16 cellular contexts compared by ENCODE assay signal in the genomic region with DNA sequence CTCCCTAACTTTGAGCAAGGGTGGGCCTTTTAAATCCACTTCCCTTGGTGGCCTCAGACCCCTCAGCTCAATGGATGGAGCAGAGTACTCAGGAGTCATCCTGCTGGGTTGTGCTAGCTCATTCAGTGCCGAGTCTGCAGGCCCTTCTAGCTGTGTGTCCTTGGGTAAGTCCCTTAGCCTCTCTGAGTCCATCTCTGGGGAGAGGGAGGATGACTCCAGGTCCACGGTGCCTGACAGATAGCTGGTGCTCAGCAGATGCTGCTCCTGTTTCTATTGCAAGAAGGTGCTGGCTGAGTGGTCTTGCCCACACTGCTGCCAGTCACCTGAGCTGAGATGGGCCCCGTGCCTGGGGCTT. TPM values are rescaled to one million over a fixed set of nuclear protein-coding genes. Genes with fewer than 3 reads are reported as not detected.
DNase-seq lines count a peak whose midpoint lies in the region; ATAC-seq and TF ChIP-seq lines count a peak whose summit lies in the region.
"Had no signal": no experiment of that assay in that cellular context is flagged by ENCODE, and none has a peak within 500 bp of the region (broad histone marks: within the 10 kb centered on the region; RNA-seq: fewer than 3 reads in every experiment).

No MANE protein-coding gene starts in this region.

- peak overlapping the region; percentile 59 for H3K27ac ChIP-seq in CD4-positive, alpha-beta T cell (ENCODE audit: low read depth, low read length)
- H3K27ac ChIP-seq in CD8-positive, alpha-beta memory T cell (ENCODE audit: low read depth, low read length), result no peak overlapping the region
- H3K27ac ChIP-seq in dorsolateral prefrontal cortex (peak overlapping the region in 34 of 59 donors; percentile 1 to 99 (median 63)), psoas muscle (peak overlapping the region; percentile 53), suprapubic skin (no peak overlapping the region)
- H3K27ac ChIP-seq: GM23248 had no signal

- H3K36me3 ChIP-seq in CD8-positive, alpha-beta memory T cell (ENCODE audit: insufficient read depth, low read length), result peaks cover 32% of the 10 kb centered on the region
- peaks cover 0 to 32% of the 10 kb centered on the region in 2 donors for H3K36me3 ChIP-seq in psoas muscle (ENCODE audit: insufficient read depth in 1 of 2, low read depth in 1 of 2)
- peaks cover 11% of the 10 kb centered on the region for H3K36me3 ChIP-seq in suprapubic skin

- no peak for TF ChIP-seq CTCF in CD4-positive, alpha-beta T cell (IDR thresholded peaks at IDR 0.05)
- TF ChIP-seq CTCF in dorsolateral prefrontal cortex (IDR thresholded peaks at IDR 0.05 in 54 of 56, conservative IDR thresholded peaks at IDR 0.05 in 2 of 56; ENCODE audit: low read depth in 1 of 56, partially characterized antibody in 56 of 56), result no peak
- no peak for TF ChIP-seq CTCF in psoas muscle (IDR thresholded peaks at IDR 0.05)
- no peak for TF ChIP-seq CTCF in suprapubic skin (IDR thresholded peaks at IDR 0.05)

- POLR2A ChIA-PET in CD4-positive, alpha-beta T cell (lab: Charles Lee), result interaction anchor here (0.5 to 5.0 kb wide), 8 partner anchors 10 to 1886 kb away, joined by 3 to 46 read pairs (median 4); a partner anchor contains a TSS
- POLR2A ChIA-PET in CD8-positive, alpha-beta memory T cell (lab: Charles Lee), result interaction anchor here (0.9 kb wide), 1 partner anchor 26 kb away, joined by 3 read pairs; no protein-coding TSS in a partner anchor

- WGBS in psoas muscle, 3 donors, result 60 to 89% (median 67%) methylated on average over 3 of the region's 3 CpGs
- 89% methylated on average over 1 of the region's 3 CpGs for WGBS in suprapubic skin

- CTCF ChIA-PET in CD4-positive, alpha-beta T cell (lab: Charles Lee), result interaction anchor here (1.2 to 1.6 kb wide), 5 partner anchors 12 to 64 kb away, joined by 3 to 6 read pairs (median 4); no protein-coding TSS in a partner anchor
- CTCF ChIA-PET in CD8-positive, alpha-beta memory T cell (lab: Charles Lee), result interaction anchor here (0.6 to 1.8 kb wide), 3 partner anchors 10 to 1492 kb away, joined by 3 to 6 read pairs (median 3); no protein-coding TSS in a partner anchor

- peaks cover 100% of the 10 kb centered on the region for H3K4me1 Mint-ChIP-seq in CD4-positive, alpha-beta T cell (ENCODE audit: low read depth)
- H3K4me1 Mint-ChIP-seq in CD8-positive, alpha-beta memory T cell, result peaks cover 92 to 100% (median 97%) of the 10 kb centered on the region in 3 donors

- H3K4me3 ChIP-seq in CD8-positive, alpha-beta memory T cell (ENCODE audit: low read length), result no peak overlapping the region
- H3K4me3 ChIP-seq in dorsolateral prefrontal cortex (no peak overlapping the region), psoas muscle (no peak overlapping the region), suprapubic skin (no peak overlapping the region)
- H3K4me3 ChIP-seq: GM23248 had no signal

- TF ChIP-seq POLR2A in suprapubic skin (IDR thresholded peaks at IDR 0.05), result no peak

- peaks cover 100% of the 10 kb centered on the region for H3K4me1 ChIP-seq in CD8-positive, alpha-beta memory T cell (ENCODE audit: insufficient read depth, low read length)
- H3K4me1 ChIP-seq in psoas muscle, result peaks cover 54% of the 10 kb centered on the region
- H3K4me1 ChIP-seq in suprapubic skin, result peaks cover 43% of the 10 kb centered on the region

- peaks cover 60% of the 10 kb centered on the region for H3K36me3 Mint-ChIP-seq in CD4-positive, alpha-beta T cell (ENCODE audit: low read depth)
- H3K36me3 Mint-ChIP-seq in CD8-positive, alpha-beta memory T cell, result peaks cover 0 to 61% (median 22%) of the 10 kb centered on the region in 3 donors

- no peaks in the 10 kb centered on the region for H3K27me3 Mint-ChIP-seq in CD4-positive, alpha-beta T cell
- H3K27me3 Mint-ChIP-seq in CD8-positive, alpha-beta memory T cell, result no peaks in the 10 kb centered on the region

- intact Hi-C loops in CD4-positive, alpha-beta T cell (cut with DNase I, micrococcal nuclease), result no loop called here
- intact Hi-C loops in dorsolateral prefrontal cortex (cut with DNase I), result no loop called here
- intact Hi-C loops in psoas muscle (cut with DNase I), result no loop called here

- ATAC-seq in CD4-positive, alpha-beta T cell (ENCODE audit: poor library complexity), result no peak
- ATAC-seq in psoas muscle, result no peak
- no peak for ATAC-seq in GM18502 (IDR thresholded peaks at IDR 0.05; ENCODE audit: poor library complexity, unreplicated experiment)
- no peak for ATAC-seq in left lobe of liver
- ATAC-seq: HCT116 had no signal

- H3K27me3 ChIP-seq in CD4-positive, alpha-beta T cell (ENCODE audit: control insufficient read depth, insufficient read depth, low read length), result no peaks in the 10 kb centered on the region
- no peaks in the 10 kb centered on the region for H3K27me3 ChIP-seq in CD8-positive, alpha-beta memory T cell (ENCODE audit: insufficient read depth, low read length, poor library complexity, severe bottlenecking)
- H3K27me3 ChIP-seq in dorsolateral prefrontal cortex, result no peaks in the 10 kb centered on the region
- no peaks in the 10 kb centered on the region for H3K27me3 ChIP-seq in psoas muscle (ENCODE audit: insufficient read depth in 3 of 3, low read length in 2 of 3)
- H3K27me3 ChIP-seq in suprapubic skin, result no peaks in the 10 kb centered on the region

- no peak for DNase-seq in CD4-positive, alpha-beta T cell
- DNase-seq in CD8-positive, alpha-beta memory T cell, result no peak
- no peak for DNase-seq in dorsolateral prefrontal cortex
- DNase-seq in psoas muscle, result peak in 1 of 2 donors; percentile 20
- no peak for DNase-seq in suprapubic skin (ENCODE audit: low spot score in 2 of 2)
- DNase-seq in left lobe of liver (ENCODE audit: low spot score), result no peak
- DNase-seq: DND-41; GM23248; KG1; NCI-H1092; NCI-H1694; NCI-H526 treated with DMSO at 0.1 percent for 48 hours; NK-92 treated with Interleukin-12 subunit alpha and Interleukin-12 subunit beta, amount 100 ng/mL, for 24 hours; SIG-M5 had no signal

- TF ChIP-seq EP300 in suprapubic skin (IDR thresholded peaks at IDR 0.05), result no peak

- H3K9me3 Mint-ChIP-seq in CD4-positive, alpha-beta T cell, result no peaks in the 10 kb centered on the region
- no peaks in the 10 kb centered on the region for H3K9me3 Mint-ChIP-seq in CD8-positive, alpha-beta memory T cell

- H3K27ac Mint-ChIP-seq in CD4-positive, alpha-beta T cell, result peak overlapping the region; percentile 87
- peak overlapping the region in 7 of 8 donors; percentile 63 to 96 (median 80) for H3K27ac Mint-ChIP-seq in CD8-positive, alpha-beta memory T cell

- H3K9me3 ChIP-seq in CD4-positive, alpha-beta T cell (ENCODE audit: control insufficient read depth, low read length), result no peaks in the 10 kb centered on the region
- H3K9me3 ChIP-seq in CD8-positive, alpha-beta memory T cell (ENCODE audit: low read length), result no peaks in the 10 kb centered on the region
- no peaks in the 10 kb centered on the region for H3K9me3 ChIP-seq in psoas muscle
- no peaks in the 10 kb centered on the region for H3K9me3 ChIP-seq in suprapubic skin

- H3K4me3 Mint-ChIP-seq in CD4-positive, alpha-beta T cell, result peak overlapping the region; percentile 11
- peak overlapping the region in 3 of 7 donors; percentile 26 to 49 (median 29) for H3K4me3 Mint-ChIP-seq in CD8-positive, alpha-beta memory T cell

RNA-seq across cellular contexts. Expression of a gene that starts 11.0 kb away (rescaled TPM):
- total RNA-seq in CD4-positive, alpha-beta T cell, result 10 to 100 TPM; 70.5 to 73.5 TPM
- 10 to 100 TPM; 21.1 to 22.0 TPM for total RNA-seq in CD8-positive, alpha-beta memory T cell
- polyA plus RNA-seq in CD8-positive, alpha-beta memory T cell, result 302 TPM
- 10 to 100 TPM in 112 of 120 experiments, 1 to 10 TPM in 8; 6.1 to 62.3 (median 19.3) TPM for total RNA-seq in dorsolateral prefrontal cortex
- 10 to 100 TPM; 10.1 to 12.9 (median 10.9) TPM for total RNA-seq in psoas muscle
- polyA plus RNA-seq in psoas muscle, result 10 to 100 TPM in 1 of 3 donors, 1 to 10 TPM in 2; 5.6 to 10.5 (median 6.7) TPM
- total RNA-seq in suprapubic skin, result 10 to 100 TPM; 28.0 to 50.5 (median 40.7) TPM
- 23.4 TPM for total RNA-seq in left lobe of liver

Comparison
In these comparisons a context has a peak if more than half of its experiments do, and no peak if none do; other contexts are left out.
1. H3K27ac ChIP-seq: peak in CD4-positive, alpha-beta T cell (single experiment), dorsolateral prefrontal cortex (34 of 59) and psoas muscle (single experiment); none in CD8-positive, alpha-beta memory T cell (single experiment) and suprapubic skin (single experiment).